2 cellular contexts compared by ENCODE assay signal in genomic region chr1:65921461-65921860, GRCh38.
TF ChIP-seq lines count a peak whose summit lies in the region.

No MANE protein-coding gene starts in this region.

TF ChIP-seq in GM23338, 12 proteins besides CTCF, POLR2A, EP300 and RAD21:
- TF ChIP-seq REST (IDR thresholded peaks at IDR 0.05; ENCODE audit: unreplicated experiment) (no peak), ZNF114 (CRISPR knock-in tag; IDR thresholded peaks at IDR 0.05) (no peak), POLR2AphosphoS5 (IDR thresholded peaks at IDR 0.05; ENCODE audit: low read depth) (no peak), STAT1 (IDR thresholded peaks at IDR 0.05; ENCODE audit: unreplicated experiment) (no peak), JUNB (IDR thresholded peaks at IDR 0.05; ENCODE audit: unreplicated experiment) (no peak), CREB1 (CRISPR knock-in tag; IDR thresholded peaks at IDR 0.05; ENCODE audit: low read depth) (no peak), EZH2phosphoT487 (IDR thresholded peaks at IDR 0.05; ENCODE audit: unreplicated experiment) (no peak), EZH2 (IDR thresholded peaks at IDR 0.05; ENCODE audit: low read depth, unreplicated experiment) (no peak), ETS1 (IDR thresholded peaks at IDR 0.05) (no peak), ZNF331 (CRISPR knock-in tag; IDR thresholded peaks at IDR 0.05; ENCODE audit: low read depth) (no peak), ZNF462 (CRISPR knock-in tag; IDR thresholded peaks at IDR 0.05) (no peak), NANOG (IDR thresholded peaks at IDR 0.05; ENCODE audit: borderline replicate concordance) (no peak)

TF ChIP-seq in K562, 482 proteins besides CTCF, POLR2A, EP300 and RAD21 (continued from another document):
- TF ChIP-seq GTF3C2 (IDR thresholded peaks at IDR 0.05; ENCODE audit: borderline replicate concordance, extremely low read depth, insufficient read length), result no peak
- TF ChIP-seq TAF7 (tag; IDR thresholded peaks at IDR 0.05), result no peak
- TF ChIP-seq ZBTB40 (IDR thresholded peaks at IDR 0.05), result 0 out of 2 replicates have a peak, but pooled peaks have one; percentile 18
- no peak for TF ChIP-seq ZBTB40 (CRISPR knock-in tag; IDR thresholded peaks at IDR 0.05)
